2 cellular contexts compared by ENCODE assay signal in the genomic region with DNA sequence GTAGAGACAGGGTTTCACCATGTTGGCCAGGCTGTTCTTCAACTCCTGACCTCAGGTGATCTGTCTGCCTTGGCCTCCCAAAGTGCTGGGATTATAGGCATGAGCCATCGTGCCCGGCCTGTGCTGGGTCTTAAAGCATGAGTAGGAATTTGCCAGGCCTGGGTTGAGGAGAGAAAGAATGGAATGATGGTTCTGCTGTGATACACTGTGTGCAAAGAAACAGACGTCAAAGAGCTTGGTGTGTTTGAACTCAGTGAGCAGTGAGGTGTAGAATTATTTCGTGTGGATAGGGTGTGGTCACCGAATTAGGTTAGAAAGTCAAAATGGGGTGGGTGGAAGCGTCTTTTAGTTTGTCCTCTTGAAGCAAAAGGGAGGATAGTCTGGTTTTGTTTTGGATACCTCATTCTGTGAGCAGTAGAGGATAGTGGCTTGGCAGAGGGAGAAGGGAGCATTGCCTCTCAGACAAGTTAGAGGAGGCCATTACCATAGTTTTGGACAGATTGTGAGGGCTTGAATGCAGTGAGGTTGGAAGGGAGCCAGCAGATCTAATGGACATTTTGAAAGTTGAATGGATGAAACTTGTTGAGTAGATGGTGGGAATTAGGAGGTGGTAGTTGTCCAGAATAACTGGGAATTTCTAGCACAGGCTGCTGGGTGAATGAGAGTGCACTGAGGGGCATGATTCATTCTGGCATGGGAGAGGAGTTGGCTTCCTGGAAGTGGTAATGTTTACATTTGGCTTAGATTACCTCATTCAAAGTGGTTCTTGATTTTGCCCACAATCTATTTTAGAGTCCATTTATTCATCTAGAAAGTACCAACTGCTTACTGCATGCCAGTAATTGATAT.
TF ChIP-seq lines count a peak whose summit lies in the region.

No MANE protein-coding gene starts in this region.

TF ChIP-seq in A549, 52 proteins besides CTCF, POLR2A, EP300 and RAD21 (continued from another document):
- TF ChIP-seq POLR2AphosphoS2 (conservative IDR thresholded peaks at IDR 0.05; ENCODE audit: low read length) = no peak
- no peak for TF ChIP-seq E2F6 (IDR thresholded peaks at IDR 0.05; ENCODE audit: borderline replicate concordance, low read depth)
- no peak for TF ChIP-seq GATA3 (IDR thresholded peaks at IDR 0.05; ENCODE audit: borderline replicate concordance)
- TF ChIP-seq, protein P1, sequence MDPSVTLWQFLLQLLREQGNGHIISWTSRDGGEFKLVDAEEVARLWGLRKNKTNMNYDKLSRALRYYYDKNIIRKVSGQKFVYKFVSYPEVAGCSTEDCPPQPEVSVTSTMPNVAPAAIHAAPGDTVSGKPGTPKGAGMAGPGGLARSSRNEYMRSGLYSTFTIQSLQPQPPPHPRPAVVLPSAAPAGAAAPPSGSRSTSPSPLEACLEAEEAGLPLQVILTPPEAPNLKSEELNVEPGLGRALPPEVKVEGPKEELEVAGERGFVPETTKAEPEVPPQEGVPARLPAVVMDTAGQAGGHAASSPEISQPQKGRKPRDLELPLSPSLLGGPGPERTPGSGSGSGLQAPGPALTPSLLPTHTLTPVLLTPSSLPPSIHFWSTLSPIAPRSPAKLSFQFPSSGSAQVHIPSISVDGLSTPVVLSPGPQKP (IDR thresholded peaks at IDR 0.05; ENCODE audit: low read depth, low read length) = no peak
- TF ChIP-seq TFCP2L1 (CRISPR knock-in tag; IDR thresholded peaks at IDR 0.05) = no peak
- no peak for TF ChIP-seq NPAS2 (CRISPR knock-in tag; IDR thresholded peaks at IDR 0.05; ENCODE audit: borderline replicate concordance)
- peak; percentile 20; the same call in 1 of the 2 replicates for TF ChIP-seq JUNB (IDR thresholded peaks at IDR 0.05)
- no peak for TF ChIP-seq HOXA7 (CRISPR knock-in tag; IDR thresholded peaks at IDR 0.05)
- no peak for TF ChIP-seq ZSCAN20 (CRISPR knock-in tag; IDR thresholded peaks at IDR 0.05)
- no peak for TF ChIP-seq ZC3H11A (IDR thresholded peaks at IDR 0.05)
- TF ChIP-seq REST (IDR thresholded peaks at IDR 0.05) = no peak
- peak; percentile 55 for TF ChIP-seq FOSL2 (IDR thresholded peaks at IDR 0.05)
- TF ChIP-seq FOSL2 (CRISPR knock-in tag; IDR thresholded peaks at IDR 0.05) = peak; percentile 73
- no peak for TF ChIP-seq NFE2L2 (conservative IDR thresholded peaks at IDR 0.05; ENCODE audit: low read length)
- TF ChIP-seq RCOR1 (IDR thresholded peaks at IDR 0.05; ENCODE audit: low read depth, low read length) = no peak
- TF ChIP-seq, protein P2, sequence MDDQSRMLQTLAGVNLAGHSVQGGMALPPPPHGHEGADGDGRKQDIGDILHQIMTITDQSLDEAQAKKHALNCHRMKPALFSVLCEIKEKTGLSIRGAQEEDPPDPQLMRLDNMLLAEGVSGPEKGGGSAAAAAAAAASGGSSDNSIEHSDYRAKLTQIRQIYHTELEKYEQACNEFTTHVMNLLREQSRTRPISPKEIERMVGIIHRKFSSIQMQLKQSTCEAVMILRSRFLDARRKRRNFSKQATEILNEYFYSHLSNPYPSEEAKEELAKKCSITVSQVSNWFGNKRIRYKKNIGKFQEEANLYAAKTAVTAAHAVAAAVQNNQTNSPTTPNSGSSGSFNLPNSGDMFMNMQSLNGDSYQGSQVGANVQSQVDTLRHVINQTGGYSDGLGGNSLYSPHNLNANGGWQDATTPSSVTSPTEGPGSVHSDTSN (IDR thresholded peaks at IDR 0.05) = no peak
- TF ChIP-seq, protein P3, sequence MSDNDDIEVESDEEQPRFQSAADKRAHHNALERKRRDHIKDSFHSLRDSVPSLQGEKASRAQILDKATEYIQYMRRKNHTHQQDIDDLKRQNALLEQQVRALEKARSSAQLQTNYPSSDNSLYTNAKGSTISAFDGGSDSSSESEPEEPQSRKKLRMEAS (IDR thresholded peaks at IDR 0.05) = peak; percentile 38; the same call in 1 of the 2 replicates
- no peak for TF ChIP-seq MAFK (IDR thresholded peaks at IDR 0.05; ENCODE audit: partially characterized antibody)
- no peak for TF ChIP-seq HDAC2 (IDR thresholded peaks at IDR 0.05)
- TF ChIP-seq, protein P4, sequence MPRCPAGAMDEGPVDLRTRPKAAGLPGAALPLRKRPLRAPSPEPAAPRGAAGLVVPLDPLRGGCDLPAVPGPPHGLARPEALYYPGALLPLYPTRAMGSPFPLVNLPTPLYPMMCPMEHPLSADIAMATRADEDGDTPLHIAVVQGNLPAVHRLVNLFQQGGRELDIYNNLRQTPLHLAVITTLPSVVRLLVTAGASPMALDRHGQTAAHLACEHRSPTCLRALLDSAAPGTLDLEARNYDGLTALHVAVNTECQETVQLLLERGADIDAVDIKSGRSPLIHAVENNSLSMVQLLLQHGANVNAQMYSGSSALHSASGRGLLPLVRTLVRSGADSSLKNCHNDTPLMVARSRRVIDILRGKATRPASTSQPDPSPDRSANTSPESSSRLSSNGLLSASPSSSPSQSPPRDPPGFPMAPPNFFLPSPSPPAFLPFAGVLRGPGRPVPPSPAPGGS (IDR thresholded peaks at IDR 0.05) = 0 out of 3 replicates have a peak, but pooled peaks have one; percentile 43

TF ChIP-seq in SK-N-SH, 30 proteins besides CTCF, POLR2A, EP300 and RAD21 (continued from another document):
- no peak for TF ChIP-seq USF1 (IDR thresholded peaks at IDR 0.05; ENCODE audit: borderline replicate concordance, low read depth)
- TF ChIP-seq NFIC (IDR thresholded peaks at IDR 0.05; ENCODE audit: borderline replicate concordance) = peak; percentile 57; the same call in 1 of the 2 replicates
- TF ChIP-seq JUND (IDR thresholded peaks at IDR 0.05) = peak; percentile 63
- TF ChIP-seq, protein P2 (IDR thresholded peaks at IDR 0.05) = 0 out of 2 replicates have a peak, but pooled peaks have one; percentile 32
- TF ChIP-seq MXI1 (IDR thresholded peaks at IDR 0.05; ENCODE audit: low read depth, low read length) = no peak
- TF ChIP-seq POLR2AphosphoS5 (IDR thresholded peaks at IDR 0.05; ENCODE audit: low read depth, low read length) = no peak; the same call in 1 of the 2 replicates
